Comparison of ENCODE assay signal across 8 cellular contexts in genomic region chr10:70364001-70364771, GRCh38. TPM values are rescaled to one million over a fixed set of nuclear protein-coding genes. Genes with fewer than 3 reads are reported as not detected.
A peak's percentile ranks its signal among the peaks of the same experiment; 100 is the strongest.
DNase-seq lines count a peak whose midpoint lies in the region; TF ChIP-seq lines count a peak whose summit lies in the region.

No MANE protein-coding gene starts in this region.

- H3F3A ChIP-seq in GM23248 (ENCODE audit: insufficient read depth): 0 out of 2 replicates have a peak, but pooled peaks cover 4% of the 10 kb centered on the region
- no peaks in the 10 kb centered on the region for H3F3A ChIP-seq in Loucy (ENCODE audit: low read depth)

- no peaks in the 10 kb centered on the region for H3K9me3 ChIP-seq in GM23248 (ENCODE audit: low read depth)
- no peaks in the 10 kb centered on the region for H3K9me3 ChIP-seq in Loucy (ENCODE audit: insufficient read depth, low read depth, low read length)
- no peaks in the 10 kb centered on the region for H3K9me3 ChIP-seq in SJCRH30 (replicated peaks)

- DNase-seq in DMS79 (lab: John Stamatoyannopoulos, UW): peak; percentile 79
- DNase-seq in GM23248: peak; percentile 98
- peak; percentile 75 to 86 for DNase-seq in SJCRH30
- DNase-seq in activated gamma-delta T cell treated with anti-CD3 and anti-CD28 coated beads, Interleukin-2, amount 50 U/mL, for 16 hours (ENCODE audit: low read depth): peak; percentile 74
- peak; percentile 73 for DNase-seq in foreskin melanocyte
- peak in 55 of 56 donors; percentile 32 to 89 (median 78) for DNase-seq in nucleus accumbens (lab: John Stamatoyannopoulos, UW)
- DNase-seq in substantia nigra (lab: John Stamatoyannopoulos, UW): peak; percentile 23 to 94 (median 84)

- H2AFZ ChIP-seq in GM23248 (peak overlapping the region; percentile 79), Loucy (ENCODE audit: low read length) (peak overlapping the region; percentile 68; the same call in 1 of the 2 replicates)

- H3K36me3 ChIP-seq in GM23248 (ENCODE audit: low read depth) (no peaks in the 10 kb centered on the region), Loucy (ENCODE audit: insufficient read depth, low read length) (no peaks in the 10 kb centered on the region), SJCRH30 (no peaks in the 10 kb centered on the region)

- H3K79me2 ChIP-seq in GM23248 (ENCODE audit: insufficient read depth) (no peaks in the 10 kb centered on the region), Loucy (ENCODE audit: insufficient read depth, low read length) (no peaks in the 10 kb centered on the region)

- in situ Hi-C loops in GM23248 (cut with MboI): loop anchor here (5.0 kb wide), 1 partner anchor 147 kb away; no protein-coding TSS in a partner anchor

- H3K4me3 ChIP-seq in GM23248: no peak overlapping the region
- H3K4me3 ChIP-seq in Loucy (ENCODE audit: low read length, poor library complexity, severe bottlenecking): no peak overlapping the region
- no peak overlapping the region for H3K4me3 ChIP-seq in SJCRH30

- peak overlapping the region; percentile 49 for H3K4me2 ChIP-seq in GM23248 (ENCODE audit: unreplicated experiment)
- peak overlapping the region; percentile 55 for H3K4me2 ChIP-seq in Loucy (ENCODE audit: low read depth, low read length, poor library complexity, severe bottlenecking)

- H3K9ac ChIP-seq in GM23248: peak overlapping the region; percentile 72
- peak overlapping the region; percentile 28 for H3K9ac ChIP-seq in Loucy (ENCODE audit: low read depth, low read length, poor library complexity, severe bottlenecking)

- H3K27me3 ChIP-seq in GM23248 (replicated peaks; ENCODE audit: insufficient read depth): no peaks in the 10 kb centered on the region
- no peaks in the 10 kb centered on the region for H3K27me3 ChIP-seq in Loucy (ENCODE audit: insufficient read depth, low read length, poor library complexity, severe bottlenecking)
- H3K27me3 ChIP-seq in SJCRH30: no peaks in the 10 kb centered on the region

- peak overlapping the region; percentile 84 for H3K27ac ChIP-seq in GM23248
- H3K27ac ChIP-seq in SJCRH30: no peak overlapping the region
- peak overlapping the region; percentile 71 for H3K27ac ChIP-seq in substantia nigra (ENCODE audit: low read depth, low read length, poor library complexity, severe bottlenecking)

- H3K4me1 ChIP-seq in GM23248 (ENCODE audit: insufficient read depth): peaks cover 9% of the 10 kb centered on the region
- peaks cover 8% of the 10 kb centered on the region for H3K4me1 ChIP-seq in Loucy (ENCODE audit: insufficient read depth, low read length, poor library complexity, severe bottlenecking)
- no peaks in the 10 kb centered on the region for H3K4me1 ChIP-seq in SJCRH30

- H4K20me1 ChIP-seq in GM23248 (ENCODE audit: insufficient read depth) (no peaks in the 10 kb centered on the region), Loucy (ENCODE audit: insufficient read depth, low read length, poor library complexity, severe bottlenecking) (no peaks in the 10 kb centered on the region)

- H3K9me2 ChIP-seq in GM23248 (ENCODE audit: insufficient read depth) (no peaks in the 10 kb centered on the region), Loucy (replicated peaks; ENCODE audit: low read depth, low read length) (no peaks in the 10 kb centered on the region)

- WGBS in GM23248 (ENCODE audit: low coverage in 1 of 2, low lambda C conversion rate in 2 of 2, missing lambda C conversion rate in 2 of 2), 2 experiments: 2 to 6% methylated on average over 12 to 14 of the region's 14 CpGs

- peak; percentile 88 for TF ChIP-seq CTCF in Loucy (conservative IDR thresholded peaks at IDR 0.05; ENCODE audit: low read length)

RNA-seq across cellular contexts. Expression of gene LRRC20, which starts 18.2 kb away (rescaled TPM):
- total RNA-seq in GM23248 (2014; rRNA removed; shearing (Covaris generic)): 4.9 and 6.6 TPM in 2 replicates
- 1.5 and 1.8 TPM in 2 replicates for polyA plus RNA-seq in GM23248 (2016; fragmentation: Nextera tagmentation; extraction: Ambion mirVana)
- 4.3 and 5.2 TPM in 2 replicates for total RNA-seq in SJCRH30 (2014; rRNA removed; shearing (Covaris generic))

RNA-seq across cellular contexts. Expression of gene EIF4EBP2, which starts 39.8 kb away (rescaled TPM):
- total RNA-seq in GM23248 (2014; rRNA removed; shearing (Covaris generic)): 32.0 and 34.8 TPM in 2 replicates
- 18.2 and 18.4 TPM in 2 replicates for polyA plus RNA-seq in GM23248 (2016; fragmentation: Nextera tagmentation; extraction: Ambion mirVana)
- total RNA-seq in SJCRH30 (2014; rRNA removed; shearing (Covaris generic)): 51.0 and 52.8 TPM in 2 replicates
